In genomic region chr3:13348671-13349396, GRCh38 we compare ENCODE assay signal across 8 cellular contexts.
DNase-seq lines count a peak whose midpoint lies in the region; ATAC-seq and TF ChIP-seq lines count a peak whose summit lies in the region.

No MANE protein-coding gene starts in this region.

- no peaks in the 10 kb centered on the region for H3K27me3 ChIP-seq in iPS DF 6.9 (ENCODE audit: control insufficient read depth, insufficient read depth, low read length)

- ATAC-seq in stimulated activated effector memory CD8-positive, alpha-beta T cell treated with anti-CD3 and anti-CD28 coated beads, Interleukin-12 subunit alpha, Interleukin-12 subunit beta, amount 100 ng/mL, for 72 hours: no peak
- ATAC-seq in GM21528 (IDR thresholded peaks at IDR 0.05; ENCODE audit: low FRiP score, unreplicated experiment) (no peak), SK-N-SH treated with all-trans-retinoic acid at 6 μM for 48 hours (no peak)

- no peaks in the 10 kb centered on the region for H3K9me3 Mint-ChIP-seq in activated naive CD4-positive, alpha-beta T cell treated with anti-CD3 and anti-CD28 coated beads, Interleukin-2, amount 10 ng/mL, durations not matched to agents 7 days and 5 days
- no peaks in the 10 kb centered on the region for H3K9me3 Mint-ChIP-seq in activated CD4-positive, alpha-beta memory T cell treated with anti-CD3 and anti-CD28 coated beads for 36 hours
- H3K9me3 Mint-ChIP-seq in stimulated activated effector memory CD8-positive, alpha-beta T cell treated with anti-CD3 and anti-CD28 coated beads, Interleukin-12 subunit alpha, Interleukin-12 subunit beta, amount 100 ng/mL, for 72 hours: no peaks in the 10 kb centered on the region

- no peaks in the 10 kb centered on the region for H3K27me3 Mint-ChIP-seq in activated naive CD4-positive, alpha-beta T cell treated with anti-CD3 and anti-CD28 coated beads, Interleukin-2, amount 10 ng/mL, durations not matched to agents 7 days and 5 days
- no peaks in the 10 kb centered on the region for H3K27me3 Mint-ChIP-seq in activated CD4-positive, alpha-beta memory T cell treated with anti-CD3 and anti-CD28 coated beads for 36 hours

- peak; percentile 67 for DNase-seq in activated naive CD4-positive, alpha-beta T cell treated with anti-CD3 and anti-CD28 coated beads, Interleukin-2, amount 10 ng/mL, durations not matched to agents 7 days and 5 days
- no peak for DNase-seq in activated naive CD4-positive, alpha-beta T cell treated with Interleukin-2 at 50 U/mL for 16 hours
- no peak for DNase-seq in activated CD4-positive, alpha-beta memory T cell treated with anti-CD3 and anti-CD28 coated beads for 36 hours
- no peak for DNase-seq in iPS DF 6.9 (ENCODE audit: low read depth, low spot score)
- DNase-seq in stimulated activated effector memory CD8-positive, alpha-beta T cell treated with anti-CD3 and anti-CD28 coated beads, Interleukin-12 subunit alpha, Interleukin-12 subunit beta, amount 100 ng/mL, for 72 hours (ENCODE audit: low spot score in 2 of 2): no peak
- no peak for DNase-seq in kidney tubule cell (ENCODE audit: low spot score)

- peaks cover 79% of the 10 kb centered on the region for H3K4me1 Mint-ChIP-seq in activated naive CD4-positive, alpha-beta T cell treated with anti-CD3 and anti-CD28 coated beads, Interleukin-2, amount 10 ng/mL, durations not matched to agents 7 days and 5 days
- peaks cover 73% of the 10 kb centered on the region for H3K4me1 Mint-ChIP-seq in activated CD4-positive, alpha-beta memory T cell treated with anti-CD3 and anti-CD28 coated beads for 36 hours (ENCODE audit: low read depth)
- peaks cover 64% of the 10 kb centered on the region for H3K4me1 Mint-ChIP-seq in stimulated activated effector memory CD8-positive, alpha-beta T cell treated with anti-CD3 and anti-CD28 coated beads, Interleukin-12 subunit alpha, Interleukin-12 subunit beta, amount 100 ng/mL, for 72 hours

- no CpG with 5 or more reads among the region's 13 CpGs for WGBS in iPS DF 6.9 (ENCODE audit: insufficient coverage, insufficient read length)

- H3K4me3 ChIP-seq in iPS DF 6.9 (ENCODE audit: low read length): no peak overlapping the region

- H3K36me3 Mint-ChIP-seq in activated naive CD4-positive, alpha-beta T cell treated with anti-CD3 and anti-CD28 coated beads, Interleukin-2, amount 10 ng/mL, durations not matched to agents 7 days and 5 days: peaks cover 77% of the 10 kb centered on the region
- peaks cover 57% of the 10 kb centered on the region for H3K36me3 Mint-ChIP-seq in activated CD4-positive, alpha-beta memory T cell treated with anti-CD3 and anti-CD28 coated beads for 36 hours
- H3K36me3 Mint-ChIP-seq in stimulated activated effector memory CD8-positive, alpha-beta T cell treated with anti-CD3 and anti-CD28 coated beads, Interleukin-12 subunit alpha, Interleukin-12 subunit beta, amount 100 ng/mL, for 72 hours: peaks cover 96% of the 10 kb centered on the region

- no peaks in the 10 kb centered on the region for H3K9me3 ChIP-seq in iPS DF 6.9 (ENCODE audit: control insufficient read depth, insufficient read depth, low read length)

- intact Hi-C loops in activated CD4-positive, alpha-beta memory T cell treated with anti-CD3 and anti-CD28 coated beads for 36 hours (cut with micrococcal nuclease): no loop called here

- H3K27ac Mint-ChIP-seq in activated naive CD4-positive, alpha-beta T cell treated with anti-CD3 and anti-CD28 coated beads, Interleukin-2, amount 10 ng/mL, durations not matched to agents 7 days and 5 days: peak overlapping the region; percentile 93
- H3K27ac Mint-ChIP-seq in activated CD4-positive, alpha-beta memory T cell treated with anti-CD3 and anti-CD28 coated beads for 36 hours: peak overlapping the region; percentile 10
- H3K27ac Mint-ChIP-seq in stimulated activated effector memory CD8-positive, alpha-beta T cell treated with anti-CD3 and anti-CD28 coated beads, Interleukin-12 subunit alpha, Interleukin-12 subunit beta, amount 100 ng/mL, for 72 hours: peak overlapping the region; percentile 87

- H3K4me3 Mint-ChIP-seq in activated naive CD4-positive, alpha-beta T cell treated with anti-CD3 and anti-CD28 coated beads, Interleukin-2, amount 10 ng/mL, durations not matched to agents 7 days and 5 days: peak overlapping the region; percentile 31
- H3K4me3 Mint-ChIP-seq in activated CD4-positive, alpha-beta memory T cell treated with anti-CD3 and anti-CD28 coated beads for 36 hours: no peak overlapping the region
- no peak overlapping the region for H3K4me3 Mint-ChIP-seq in stimulated activated effector memory CD8-positive, alpha-beta T cell treated with anti-CD3 and anti-CD28 coated beads, Interleukin-12 subunit alpha, Interleukin-12 subunit beta, amount 100 ng/mL, for 72 hours

- peaks cover 22% of the 10 kb centered on the region for H3K4me1 ChIP-seq in iPS DF 6.9 (ENCODE audit: control insufficient read depth, insufficient read depth, low read length)

- CTCF ChIA-PET in activated naive CD4-positive, alpha-beta T cell treated with anti-CD3 and anti-CD28 coated beads, Interleukin-2, amount 10 ng/mL, durations not matched to agents 7 days and 5 days (lab: Charles Lee): interaction anchor here (0.7 to 9.1 kb wide), 3 partner anchors 91 to 113 kb away, joined by 3 to 105 read pairs (median 8); no protein-coding TSS in a partner anchor
- CTCF ChIA-PET in activated CD4-positive, alpha-beta memory T cell treated with anti-CD3 and anti-CD28 coated beads for 36 hours (lab: Charles Lee): interaction anchor here (0.7 to 4.1 kb wide), 5 partner anchors 13 to 309 kb away, joined by 3 to 31 read pairs (median 4); no protein-coding TSS in a partner anchor

- H3K27ac ChIP-seq in iPS DF 6.9 (ENCODE audit: low read length): peak overlapping the region; percentile 22

- peaks cover 8% of the 10 kb centered on the region for H3K36me3 ChIP-seq in iPS DF 6.9 (ENCODE audit: control insufficient read depth, insufficient read depth, low read length)

- POLR2A ChIA-PET in activated CD4-positive, alpha-beta memory T cell treated with anti-CD3 and anti-CD28 coated beads for 36 hours (lab: Charles Lee): interaction anchor here (1.2 kb wide), 1 partner anchor 65 kb away, joined by 3 read pairs; no protein-coding TSS in a partner anchor

TF ChIP-seq in SK-N-SH treated with all-trans-retinoic acid at 6 μM for 48 hours, 23 proteins besides CTCF, POLR2A, EP300 and RAD21 (continues in another document):
- TF ChIP-seq PATZ1 (CRISPR knock-in tag; IDR thresholded peaks at IDR 0.05; ENCODE audit: borderline replicate concordance) (no peak), ZNF8 (CRISPR knock-in tag; IDR thresholded peaks at IDR 0.05) (no peak), TOX (CRISPR knock-in tag; IDR thresholded peaks at IDR 0.05; ENCODE audit: borderline replicate concordance) (no peak), ZNF565 (CRISPR knock-in tag; conservative IDR thresholded peaks at IDR 0.05; ENCODE audit: low read depth) (no peak), TSHZ2 (CRISPR knock-in tag; IDR thresholded peaks at IDR 0.05) (no peak), ZFP3 (CRISPR knock-in tag; IDR thresholded peaks at IDR 0.05) (no peak), BACH2 (CRISPR knock-in tag; IDR thresholded peaks at IDR 0.05; ENCODE audit: borderline replicate concordance) (no peak), TCF4 (CRISPR knock-in tag; IDR thresholded peaks at IDR 0.05; ENCODE audit: borderline replicate concordance) (no peak), ESRRG (CRISPR knock-in tag; IDR thresholded peaks at IDR 0.05) (no peak)

Comparison
In these comparisons a context has a peak if more than half of its experiments do, and no peak if none do; other contexts are left out.
1. H3K27ac Mint-ChIP-seq: peak in every context shown above with its lines; median percentile 93 in activated naive CD4-positive, alpha-beta T cell treated with anti-CD3 and anti-CD28 coated beads, Interleukin-2, amount 10 ng/mL, durations not matched to agents 7 days and 5 days; 87 in stimulated activated effector memory CD8-positive, alpha-beta T cell treated with anti-CD3 and anti-CD28 coated beads, Interleukin-12 subunit alpha, Interleukin-12 subunit beta, amount 100 ng/mL, for 72 hours; 10 in activated CD4-positive, alpha-beta memory T cell treated with anti-CD3 and anti-CD28 coated beads for 36 hours.